2 cellular contexts compared by ENCODE assay signal in genomic region chr19:54558339-54558738, GRCh38.
TF ChIP-seq lines count a peak whose summit lies in the region.

No MANE protein-coding gene starts in this region.

TF ChIP-seq in HEK293, 187 proteins besides CTCF, POLR2A, EP300 and RAD21:
- TF ChIP-seq ZNF324 (tag by site-specific recombination; IDR thresholded peaks at IDR 0.05) (no peak), REST (tag by site-specific recombination; IDR thresholded peaks at IDR 0.05) (0 out of 2 replicates have a peak, but pooled peaks have one; percentile 28)

TF ChIP-seq in K562, 482 proteins besides CTCF, POLR2A, EP300 and RAD21:
- peak; percentile 72; the same call in 1 of the 2 replicates for TF ChIP-seq MIER1 (IDR thresholded peaks at IDR 0.05; ENCODE audit: low read depth)
- TF ChIP-seq, protein P1, sequence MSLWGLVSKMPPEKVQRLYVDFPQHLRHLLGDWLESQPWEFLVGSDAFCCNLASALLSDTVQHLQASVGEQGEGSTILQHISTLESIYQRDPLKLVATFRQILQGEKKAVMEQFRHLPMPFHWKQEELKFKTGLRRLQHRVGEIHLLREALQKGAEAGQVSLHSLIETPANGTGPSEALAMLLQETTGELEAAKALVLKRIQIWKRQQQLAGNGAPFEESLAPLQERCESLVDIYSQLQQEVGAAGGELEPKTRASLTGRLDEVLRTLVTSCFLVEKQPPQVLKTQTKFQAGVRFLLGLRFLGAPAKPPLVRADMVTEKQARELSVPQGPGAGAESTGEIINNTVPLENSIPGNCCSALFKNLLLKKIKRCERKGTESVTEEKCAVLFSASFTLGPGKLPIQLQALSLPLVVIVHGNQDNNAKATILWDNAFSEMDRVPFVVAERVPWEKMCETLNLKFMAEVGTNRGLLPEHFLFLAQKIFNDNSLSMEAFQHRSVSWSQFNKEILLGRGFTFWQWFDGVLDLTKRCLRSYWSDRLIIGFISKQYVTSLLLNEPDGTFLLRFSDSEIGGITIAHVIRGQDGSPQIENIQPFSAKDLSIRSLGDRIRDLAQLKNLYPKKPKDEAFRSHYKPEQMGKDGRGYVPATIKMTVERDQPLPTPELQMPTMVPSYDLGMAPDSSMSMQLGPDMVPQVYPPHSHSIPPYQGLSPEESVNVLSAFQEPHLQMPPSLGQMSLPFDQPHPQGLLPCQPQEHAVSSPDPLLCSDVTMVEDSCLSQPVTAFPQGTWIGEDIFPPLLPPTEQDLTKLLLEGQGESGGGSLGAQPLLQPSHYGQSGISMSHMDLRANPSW (CRISPR knock-in tag; IDR thresholded peaks at IDR 0.05): no peak
- TF ChIP-seq HNRNPK (IDR thresholded peaks at IDR 0.05; ENCODE audit: low read depth, low read length, poor library complexity, severe bottlenecking): no peak
- peak; percentile 87 for TF ChIP-seq EHMT2 (IDR thresholded peaks at IDR 0.05)
TF ChIP-seq in K562: peak in this region for 2.
